ENCODE assay signal across 12 cellular contexts in genomic region chr5:89421035-89421434, GRCh38.
DNase-seq lines count a peak whose midpoint lies in the region; ATAC-seq, FAIRE-seq and TF ChIP-seq lines count a peak whose summit lies in the region.
"Had no signal": no experiment of that assay in that cellular context is flagged by ENCODE, and none has a peak within 500 bp of the region (broad histone marks: within the 10 kb centered on the region; RNA-seq: fewer than 3 reads in every experiment).

No MANE protein-coding gene starts in this region.

- ATAC-seq in GM18517 (IDR thresholded peaks at IDR 0.05; ENCODE audit: unreplicated experiment) (peak; percentile 63), pancreas (peak; percentile 64 to 90 (median 77)), Right ventricle myocardium inferior (no peak)
- ATAC-seq: Panc1; stimulated activated effector memory CD8-positive, alpha-beta T cell treated with anti-CD3 and anti-CD28 coated beads, Interleukin-12 subunit alpha, Interleukin-12 subunit beta, amount 100 ng/mL, for 72 hours had no signal

- TF ChIP-seq CTCF in brain microvascular endothelial cell (IDR thresholded peaks at IDR 0.05; ENCODE audit: low read depth, low read length, missing control alignments) (no peak), pancreas (IDR thresholded peaks at IDR 0.05) (no peak), tibial artery (IDR thresholded peaks at IDR 0.05) (no peak)

- H3K27ac ChIP-seq in brain microvascular endothelial cell: peak overlapping the region; percentile 36
- peak overlapping the region in 2 of 4 donors; percentile 28 to 45 for H3K27ac ChIP-seq in pancreas
- no peak overlapping the region for H3K27ac ChIP-seq in tibial artery

- DNase-seq in LHCN-M2 (ENCODE audit: low read depth) (peak; percentile 46), brain microvascular endothelial cell (no peak), pancreas (no peak), GM19240 (ENCODE audit: insufficient read length, low spot score) (no peak), tibial artery (no peak), NCI-H146 (lab: John Stamatoyannopoulos, UW) (no peak), Right ventricle myocardium inferior (ENCODE audit: missing footprints) (no peak)
- DNase-seq: activated CD8-positive, alpha-beta memory T cell treated with anti-CD3 and anti-CD28 coated beads for 24 hours had no signal

- H3K4me1 ChIP-seq in pancreas (peaks cover 0 to 6% (median 0%) of the 10 kb centered on the region in 3 donors), tibial artery (peaks cover 0 to 5% (median 1%) of the 10 kb centered on the region in 4 donors)

- FAIRE-seq in pancreas (lab: Jason Lieb, UNC): no peak
- FAIRE-seq: H1 had no signal

- H3K36me3 ChIP-seq in brain microvascular endothelial cell (replicated peaks) (no peaks in the 10 kb centered on the region), pancreas (no peaks in the 10 kb centered on the region), tibial artery (no peaks in the 10 kb centered on the region)

- intact Hi-C loops in pancreas (cut with DNase I): no loop called here
- intact Hi-C loops in tibial artery (cut with DNase I; ENCODE audit: low total_unique reads): no loop called here
- intact Hi-C loops in Right ventricle myocardium inferior (cut with DNase I): no loop called here

- WGBS in pancreas, 2 donors: 3% methylated on average over 1 of the region's 1 CpG

- H3K4me3 ChIP-seq in brain microvascular endothelial cell (ENCODE audit: low read depth, low read length) (no peak overlapping the region), pancreas (no peak overlapping the region), tibial artery (no peak overlapping the region)

- H3K27me3 ChIP-seq in brain microvascular endothelial cell (replicated peaks) (no peaks in the 10 kb centered on the region), pancreas (no peaks in the 10 kb centered on the region), tibial artery (no peaks in the 10 kb centered on the region)

- H3K9me3 ChIP-seq in pancreas: no peaks in the 10 kb centered on the region
- H3K9me3 ChIP-seq in tibial artery: peaks cover 0 to 5% (median 0%) of the 10 kb centered on the region in 3 donors

- in situ Hi-C loops in brain microvascular endothelial cell (cut with HindIII; ENCODE audit: low pct_ligation_motif_present, low sequenced_read_pairs): no loop called here
